Comparison of ENCODE assay signal across 16 cellular contexts in the genomic region with DNA sequence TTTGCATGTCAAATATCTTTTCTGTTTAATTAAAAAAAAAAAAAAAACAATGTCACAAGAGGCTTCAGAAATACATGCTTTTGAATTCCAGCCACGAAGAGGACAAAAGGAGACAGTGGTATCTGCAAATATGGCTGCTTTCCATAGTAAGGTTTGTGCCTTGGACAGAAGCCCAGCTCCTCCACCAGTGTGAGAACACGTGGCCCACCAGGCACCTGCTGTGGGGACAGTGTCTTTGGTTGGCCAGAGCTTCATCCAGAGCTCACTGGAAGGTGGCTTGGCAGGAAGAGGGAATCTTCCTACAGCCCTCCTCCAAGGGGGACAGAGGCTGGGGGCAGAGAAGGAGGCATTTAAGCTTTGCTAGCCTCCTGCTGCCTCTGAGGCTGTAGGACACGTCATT.
"Had no signal": no experiment of that assay in that cellular context is flagged by ENCODE, and none has a peak within 500 bp of the region (broad histone marks: within the 10 kb centered on the region; RNA-seq: fewer than 3 reads in every experiment).

No MANE protein-coding gene starts in this region.

- H3K9me3 Mint-ChIP-seq: central memory CD8-positive, alpha-beta T cell had no signal

- H3K9me3 ChIP-seq: esophagus squamous epithelium, neutrophil, transverse colon had no signal

- H3K27ac ChIP-seq: esophagus squamous epithelium, neutrophil, parathyroid adenoma, transverse colon had no signal

- ATAC-seq: activated CD8-positive, alpha-beta T cell treated with anti-CD3 and anti-CD28 coated beads, Interleukin-2, amount 10 ng/mL, durations not matched to agents 7 days and 5 days had no signal

- H3K27ac Mint-ChIP-seq: activated CD4-positive, alpha-beta T cell treated with anti-CD3 and anti-CD28 coated beads, Interleukin-2, amount 10 ng/mL, durations not matched to agents 24 days and 14 days; activated CD8-positive, alpha-beta T cell treated with anti-CD3 and anti-CD28 coated beads, Interleukin-2, amount 10 ng/mL, durations not matched to agents 7 days and 5 days; brain; mesothelial cell of epicardium had no signal

- H3K36me3 ChIP-seq: esophagus squamous epithelium had no signal

- H3K27me3 ChIP-seq: esophagus squamous epithelium, neutrophil, transverse colon had no signal

- H3K4me3 ChIP-seq: esophagus squamous epithelium, transverse colon had no signal

- H3K4me1 Mint-ChIP-seq: mesothelial cell of epicardium had no signal

- H3K4me3 Mint-ChIP-seq: activated CD4-positive, alpha-beta T cell treated with anti-CD3 and anti-CD28 coated beads, Interleukin-2, amount 10 ng/mL, durations not matched to agents 24 days and 14 days; activated CD8-positive, alpha-beta T cell treated with anti-CD3 and anti-CD28 coated beads, Interleukin-2, amount 10 ng/mL, durations not matched to agents 7 days and 5 days; activated naive CD8-positive, alpha-beta T cell treated with anti-CD3 and anti-CD28 coated beads for 36 hours; brain; central memory CD8-positive, alpha-beta T cell; mesothelial cell of epicardium had no signal

- H3K27me3 Mint-ChIP-seq: activated B cell treated with CpG ODN at 0.5 μM for 24 hours; activated CD4-positive, alpha-beta T cell treated with anti-CD3 and anti-CD28 coated beads, Interleukin-2, amount 10 ng/mL, durations not matched to agents 24 days and 14 days; activated naive CD8-positive, alpha-beta T cell treated with anti-CD3 and anti-CD28 coated beads for 36 hours; central memory CD8-positive, alpha-beta T cell had no signal

- H3K36me3 Mint-ChIP-seq: mesothelial cell of epicardium had no signal

- DNase-seq: activated B cell treated with CpG ODN at 0.5 μM for 24 hours; activated CD4-positive, alpha-beta T cell treated with anti-CD3 and anti-CD28 coated beads, Interleukin-2, amount 10 ng/mL, durations not matched to agents 24 days and 14 days; activated CD8-positive, alpha-beta memory T cell treated with anti-CD3 and anti-CD28 coated beads, Interleukin-2, amount 50 U/mL, for 4 hours; activated CD8-positive, alpha-beta T cell treated with anti-CD3 and anti-CD28 coated beads, Interleukin-2, amount 10 ng/mL, durations not matched to agents 7 days and 5 days; activated gamma-delta T cell; activated naive CD8-positive, alpha-beta T cell treated with anti-CD3 and anti-CD28 coated beads for 36 hours; activated T-cell treated with anti-CD3 and anti-CD28 coated beads, Interleukin-2, amount 50 U/mL, for 48 hours; effector CD8-positive, alpha-beta T cell; esophagus squamous epithelium; stimulated activated naive CD4-positive, alpha-beta T cell treated with Interleukin-2 at 50 U/mL for 16 hours; transverse colon had no signal
